Comparison of ENCODE assay signal across 23 cellular contexts in genomic region chr18:62602706-62603105, GRCh38.
"Had no signal": no experiment of that assay in that cellular context is flagged by ENCODE, and none has a peak within 500 bp of the region (broad histone marks: within the 10 kb centered on the region; RNA-seq: fewer than 3 reads in every experiment).

No MANE protein-coding gene starts in this region.

- DNase-seq: colonic mucosa; cortex of kidney; effector CD8-positive, alpha-beta T cell; effector memory CD8-positive, alpha-beta T cell; endodermal cell; erythroblast; esophagus squamous epithelium; foreskin fibroblast; foreskin melanocyte; gastrocnemius medialis; glutamatergic neuron; heart right ventricle; hippocampal formation; left cardiac atrium; left lung; left ventricle myocardium superior; lower lobe of right lung; mesenchymal stem cell; mucosa of descending colon had no signal

- H3K27ac ChIP-seq: colonic mucosa, epithelial cell of prostate, esophagus squamous epithelium, gastrocnemius medialis, heart right ventricle, left lung, lower lobe of right lung had no signal

- H3K36me3 Mint-ChIP-seq: mesothelial cell of epicardium had no signal

- H3K4me3 ChIP-seq: colonic mucosa, esophagus squamous epithelium, gastrocnemius medialis, heart right ventricle, left lung, lower lobe of right lung, mucosa of descending colon had no signal

- H3K36me3 ChIP-seq: colonic mucosa, esophagus squamous epithelium, gastrocnemius medialis, heart right ventricle, left lung, lower lobe of right lung had no signal

- H3K4me1 ChIP-seq: colonic mucosa, esophagus squamous epithelium, gastrocnemius medialis, heart right ventricle, left lung, lower lobe of right lung had no signal

- H3K4me1 Mint-ChIP-seq: endodermal cell had no signal

- H3K4me3 Mint-ChIP-seq: dendritic cell treated with granulocyte-macrophage colony-stimulating factor and Interleukin-4, amounts not matched to agents 40 ng/mL and 50 ng/mL, for 4 days; effector memory CD8-positive, alpha-beta T cell; endodermal cell; mesothelial cell of epicardium had no signal

- H3K9me3 Mint-ChIP-seq: dendritic cell treated with granulocyte-macrophage colony-stimulating factor and Interleukin-4, amounts not matched to agents 40 ng/mL and 50 ng/mL, for 4 days; effector memory CD8-positive, alpha-beta T cell; endodermal cell had no signal

- H3K27ac Mint-ChIP-seq: dendritic cell treated with granulocyte-macrophage colony-stimulating factor and Interleukin-4, amounts not matched to agents 40 ng/mL and 50 ng/mL, for 4 days; effector memory CD8-positive, alpha-beta T cell; endodermal cell; mesothelial cell of epicardium had no signal

- ATAC-seq: effector memory CD8-positive, alpha-beta T cell; esophagus mucosa; gastrocnemius medialis; heart right ventricle; left cardiac atrium; left lung; left ventricle myocardium superior; lower lobe of right lung; mucosa of descending colon had no signal

- H3K9me3 ChIP-seq: colonic mucosa, esophagus squamous epithelium, gastrocnemius medialis, left lung, lower lobe of right lung, mucosa of descending colon had no signal
